8 cellular contexts compared by ENCODE assay signal in the genomic region with DNA sequence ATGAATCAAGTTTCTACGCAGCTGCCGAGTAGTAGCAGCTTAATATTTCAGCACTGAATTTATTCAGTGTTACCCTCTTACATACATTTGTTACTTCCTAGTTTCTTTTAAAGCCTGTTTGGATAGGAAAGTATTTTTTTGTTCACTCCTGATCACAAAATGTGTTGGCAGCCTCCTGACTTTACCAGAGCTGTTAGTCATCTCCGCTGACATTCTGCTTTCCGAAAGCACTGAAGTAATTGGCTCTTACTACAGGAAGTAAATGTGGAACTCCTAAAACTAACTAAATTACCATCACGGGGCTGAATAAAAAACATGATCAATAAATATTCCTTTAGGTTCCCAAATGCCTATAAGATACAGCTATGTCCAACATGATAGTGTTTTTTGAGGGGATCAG.
DNase-seq lines count a peak whose midpoint lies in the region; ATAC-seq and TF ChIP-seq lines count a peak whose summit lies in the region.

No MANE protein-coding gene starts in this region.

- no peaks in the 10 kb centered on the region for H3K9me3 ChIP-seq in mammary epithelial cell (replicated peaks; ENCODE audit: insufficient read depth, low read length)

- H3K4me2 ChIP-seq in mammary epithelial cell (ENCODE audit: insufficient read depth, low read depth, low read length): peak overlapping the region; percentile 12

- TF ChIP-seq CTCF in mammary epithelial cell (conservative IDR thresholded peaks at IDR 0.05 in 1 of 2, IDR thresholded peaks at IDR 0.05 in 1 of 2; ENCODE audit: extremely low read depth in 1 of 2, insufficient read depth in 1 of 2, low read depth in 1 of 2, low read length in 2 of 2) (no peak), natural killer cell (IDR thresholded peaks at IDR 0.05) (no peak)

- peaks cover 0 to 7% of the 10 kb centered on the region in 2 donors for H3K27me3 Mint-ChIP-seq in natural killer cell (ENCODE audit: low read depth in 2 of 2)

- in situ Hi-C loops in mammary epithelial cell (cut with MboI; ENCODE audit: low sequenced_read_pairs in 2 of 2): no loop called here

- ATAC-seq in GM18517 (IDR thresholded peaks at IDR 0.05; ENCODE audit: unreplicated experiment) (peak; percentile 51), HG03175 (IDR thresholded peaks at IDR 0.05; ENCODE audit: unreplicated experiment) (peak; percentile 70), natural killer cell (peak; percentile 38 to 68 (median 43)), GM21529 (IDR thresholded peaks at IDR 0.05; ENCODE audit: unreplicated experiment) (no peak)

- intact Hi-C loops in mammary epithelial cell (cut with micrococcal nuclease) (no loop called here), natural killer cell (cut with micrococcal nuclease) (no loop called here)

- H3K79me2 ChIP-seq in mammary epithelial cell (ENCODE audit: insufficient read depth, low read length): no peaks in the 10 kb centered on the region

- H3K27me3 ChIP-seq in mammary epithelial cell (ENCODE audit: insufficient read depth, low read length): no peaks in the 10 kb centered on the region

- no peaks in the 10 kb centered on the region for H3K4me1 ChIP-seq in mammary epithelial cell (ENCODE audit: insufficient read depth, low read length)

- no peaks in the 10 kb centered on the region for H3K36me3 ChIP-seq in mammary epithelial cell (ENCODE audit: insufficient read depth, low read length)

- no peak overlapping the region for H3K9ac ChIP-seq in mammary epithelial cell (ENCODE audit: insufficient read depth, low read length)

- no peaks in the 10 kb centered on the region for H4K20me1 ChIP-seq in mammary epithelial cell (ENCODE audit: insufficient read depth, low read length)

- H3K4me3 ChIP-seq in mammary epithelial cell (replicated peaks in 1 of 3; ENCODE audit: insufficient read depth in 1 of 3, low read depth in 2 of 3, low read length in 3 of 3): no peak overlapping the region

- H3K27ac ChIP-seq in mammary epithelial cell (ENCODE audit: insufficient read depth, low read depth, low read length): no peak overlapping the region

- DNase-seq in mammary epithelial cell (peak; percentile 56), natural killer cell (no peak), amniotic stem cell (lab: John Stamatoyannopoulos, UW) (no peak), RKO (ENCODE audit: low spot score) (no peak), DMS153 treated with DMSO at 0.1 percent for 48 hours (lab: John Stamatoyannopoulos, UW; ENCODE audit: unreplicated experiment) (no peak)

- 57% methylated on average over 5 of the region's 5 CpGs for WGBS in mammary epithelial cell (ENCODE audit: low coverage, missing lambda C conversion rate)

- H3K4me1 Mint-ChIP-seq in natural killer cell: peaks cover 22 to 29% of the 10 kb centered on the region in 2 donors

- BruUV-seq in mammary epithelial cell (replicated peaks; lab: Mats Ljungman, UMichigan): no TSS peak

- H3K27ac Mint-ChIP-seq in natural killer cell: peak overlapping the region; percentile 51 to 80

- H3K9me3 Mint-ChIP-seq in natural killer cell: no peaks in the 10 kb centered on the region

- dilution Hi-C loops in mammary epithelial cell (cut with HindIII; ENCODE audit: low sequenced_read_pairs): no loop called here

- no peaks in the 10 kb centered on the region for H3K36me3 Mint-ChIP-seq in natural killer cell

- H3K4me3 Mint-ChIP-seq in natural killer cell: peak overlapping the region; percentile 76

- CTCF ChIA-PET in mammary epithelial cell (lab: Charles Lee; ENCODE audit: low non-redundant PET): no interaction called here

- H2AFZ ChIP-seq in mammary epithelial cell (ENCODE audit: low read depth, low read length): peak overlapping the region; percentile 65
